Comparison of ENCODE assay signal across 19 cellular contexts in genomic region chr2:9228781-9229469, GRCh38. TPM values are rescaled to one million over a fixed set of nuclear protein-coding genes. Genes with fewer than 3 reads are reported as not detected.
A peak's percentile ranks its signal among the peaks of the same experiment; 100 is the strongest.
DNase-seq lines count a peak whose midpoint lies in the region; FAIRE-seq and TF ChIP-seq lines count a peak whose summit lies in the region.
"Had no signal": no experiment of that assay in that cellular context is flagged by ENCODE, and none has a peak within 500 bp of the region (broad histone marks: within the 10 kb centered on the region; RNA-seq: fewer than 3 reads in every experiment).

No MANE protein-coding gene starts in this region.

- peak overlapping the region; percentile 17 for H3K4me3 Mint-ChIP-seq in endothelial cell (ENCODE audit: unreplicated experiment)
- H3K4me3 Mint-ChIP-seq: activated CD4-positive, alpha-beta T cell treated with anti-CD3 and anti-CD28 coated beads, Interleukin-2, amount 10 ng/mL, durations not matched to agents 24 days and 14 days had no signal

- FAIRE-seq in GM12892 (lab: Jason Lieb, UNC) = no peak
- FAIRE-seq: colon had no signal

- H3K9me3 Mint-ChIP-seq in endothelial cell (ENCODE audit: unreplicated experiment) = no peaks in the 10 kb centered on the region
- H3K9me3 Mint-ChIP-seq: activated CD4-positive, alpha-beta T cell treated with anti-CD3 and anti-CD28 coated beads, Interleukin-2, amount 10 ng/mL, durations not matched to agents 24 days and 14 days had no signal

- no peaks in the 10 kb centered on the region for H3K36me3 Mint-ChIP-seq in endothelial cell (ENCODE audit: low read depth, unreplicated experiment)

- peaks cover 0 to 18% (median 0%) of the 10 kb centered on the region in 11 experiments; a peak in 4 of 22 replicates for H3K27me3 ChIP-seq in BLaER1 treated with 17β-estradiol and CSF1 and Interleukin-3, amounts not matched to agents 10 nM and 100 nM
- no peaks in the 10 kb centered on the region for H3K27me3 ChIP-seq in osteoblast (ENCODE audit: insufficient read depth, low read length)
- H3K27me3 ChIP-seq: upper lobe of left lung had no signal

- peak overlapping the region; percentile 77 to 95 (median 88) for H3K4me2 ChIP-seq in BLaER1 treated with 17β-estradiol and CSF1 and Interleukin-3, amounts not matched to agents 10 nM and 100 nM
- peak overlapping the region; percentile 57 for H3K4me2 ChIP-seq in osteoblast (ENCODE audit: insufficient read depth, low read length)

- H3K79me2 ChIP-seq in osteoblast (ENCODE audit: insufficient read depth, low read length) = peaks cover 91% of the 10 kb centered on the region

- no peak for TF ChIP-seq CTCF in endothelial cell (IDR thresholded peaks at IDR 0.05; ENCODE audit: unreplicated experiment)
- no peak for TF ChIP-seq CTCF in osteoblast (IDR thresholded peaks at IDR 0.05; ENCODE audit: extremely low read depth, low read depth, low read length)

- DNase-seq in NCI-H526 (lab: John Stamatoyannopoulos, UW) = peak; percentile 90 to 91
- DNase-seq in endothelial cell (ENCODE audit: low spot score) = no peak
- DNase-seq in osteoblast (ENCODE audit: insufficient read length, low spot score, missing footprints) = no peak
- no peak for DNase-seq in SHP77 (lab: John Stamatoyannopoulos, UW)
- no peak for DNase-seq in LoVo (ENCODE audit: low spot score)
- DNase-seq in GM12892 (ENCODE audit: insufficient read length) = no peak
- no peak for DNase-seq in foreskin melanocyte
- DNase-seq: activated CD4-positive, alpha-beta T cell treated with anti-CD3 and anti-CD28 coated beads, Interleukin-2, amount 10 ng/mL, durations not matched to agents 24 days and 14 days; activated naive CD4-positive, alpha-beta T cell; GOT3; left colon; midbrain; NCI-H1092; NCI-H2029 treated with DMSO at 0.1 percent for 48 hours; stimulated activated naive CD4-positive, alpha-beta T cell treated with Interleukin-2 at 50 U/mL for 16 hours; T-helper 1 cell had no signal

- peak overlapping the region in 2 of 11 experiments; percentile 4 to 21; a peak in 1 of 22 replicates for H3K27ac ChIP-seq in BLaER1 treated with 17β-estradiol and CSF1 and Interleukin-3, amounts not matched to agents 10 nM and 100 nM
- peak overlapping the region; percentile 96 for H3K27ac ChIP-seq in osteoblast (ENCODE audit: low read depth, low read length)

- no peak overlapping the region for H3K9ac ChIP-seq in BLaER1 treated with 17β-estradiol and CSF1 and Interleukin-3, amounts not matched to agents 10 nM and 100 nM

- no peak overlapping the region for H2AFZ ChIP-seq in osteoblast (ENCODE audit: low read length)

- peaks cover 3% of the 10 kb centered on the region for H3K27me3 Mint-ChIP-seq in endothelial cell (ENCODE audit: unreplicated experiment)

- no peak overlapping the region for H3K27ac Mint-ChIP-seq in endothelial cell (ENCODE audit: unreplicated experiment)
- H3K27ac Mint-ChIP-seq: activated CD4-positive, alpha-beta T cell treated with anti-CD3 and anti-CD28 coated beads, Interleukin-2, amount 10 ng/mL, durations not matched to agents 24 days and 14 days had no signal

- peaks cover 0 to 16% (median 5%) of the 10 kb centered on the region in 11 experiments; a peak in 4 of 22 replicates for H3K36me3 ChIP-seq in BLaER1 treated with 17β-estradiol and CSF1 and Interleukin-3, amounts not matched to agents 10 nM and 100 nM
- H3K36me3 ChIP-seq in osteoblast (ENCODE audit: insufficient read depth, low read length) = no peaks in the 10 kb centered on the region
- H3K36me3 ChIP-seq: upper lobe of left lung had no signal

- H4K20me1 ChIP-seq in BLaER1 treated with 17β-estradiol and CSF1 and Interleukin-3, amounts not matched to agents 10 nM and 100 nM = peaks cover 41 to 100% (median 72%) of the 10 kb centered on the region in 11 experiments
- H4K20me1 ChIP-seq in osteoblast (ENCODE audit: insufficient read depth, low read length) = peaks cover 6% of the 10 kb centered on the region

- H3K4me1 ChIP-seq in BLaER1 treated with 17β-estradiol and CSF1 and Interleukin-3, amounts not matched to agents 10 nM and 100 nM = peaks cover 84 to 100% (median 96%) of the 10 kb centered on the region in 10 experiments
- peaks cover 64% of the 10 kb centered on the region for H3K4me1 ChIP-seq in osteoblast (ENCODE audit: insufficient read depth, low read length)

- TF ChIP-seq POLR2A in GM12892 (IDR thresholded peaks at IDR 0.05; ENCODE audit: low read depth, low read length) = no peak

- H3K4me3 ChIP-seq in BLaER1 treated with 17β-estradiol and CSF1 and Interleukin-3, amounts not matched to agents 10 nM and 100 nM = no peak overlapping the region
- peak overlapping the region; percentile 4 for H3K4me3 ChIP-seq in osteoblast (ENCODE audit: insufficient read depth, low read length)
- H3K4me3 ChIP-seq: upper lobe of left lung had no signal

- H3K4me1 Mint-ChIP-seq in endothelial cell (ENCODE audit: unreplicated experiment) = peaks cover 94% of the 10 kb centered on the region
- H3K4me1 Mint-ChIP-seq: activated CD4-positive, alpha-beta T cell treated with anti-CD3 and anti-CD28 coated beads, Interleukin-2, amount 10 ng/mL, durations not matched to agents 24 days and 14 days had no signal

- no peaks in the 10 kb centered on the region for H3K9me3 ChIP-seq in BLaER1 treated with 17β-estradiol and CSF1 and Interleukin-3, amounts not matched to agents 10 nM and 100 nM (replicated peaks in 1 of 11)
- no peaks in the 10 kb centered on the region for H3K9me3 ChIP-seq in osteoblast (ENCODE audit: low read depth, low read length)
- H3K9me3 ChIP-seq: upper lobe of left lung had no signal

RNA-seq across cellular contexts. Expression of gene ASAP2, which starts 22.3 kb away (rescaled TPM):
- total RNA-seq in endothelial cell (ENCODE audit: unreplicated experiment) (31.8 TPM), osteoblast (56.0 and 66.2 TPM in 2 replicates)
- not detected for polyA plus RNA-seq in GM12892 (2012; ENCODE audit: missing spikeins)

Comparison
In these comparisons a context has a peak if more than half of its experiments do, and no peak if none do; other contexts are left out.
1. DNase-seq: peak in NCI-H526 (2 of 2); none in endothelial cell (single experiment), osteoblast (single experiment), SHP77 (0 of 2), LoVo (single experiment), GM12892 (single experiment) and foreskin melanocyte (single experiment).